Comparison of ENCODE assay signal across 16 cellular contexts in genomic region chr17:27155866-27156265, GRCh38.
DNase-seq lines count a peak whose midpoint lies in the region; TF ChIP-seq lines count a peak whose summit lies in the region.
"Had no signal": no experiment of that assay in that cellular context is flagged by ENCODE, and none has a peak within 500 bp of the region (broad histone marks: within the 10 kb centered on the region; RNA-seq: fewer than 3 reads in every experiment).

No MANE protein-coding gene starts in this region.

- no peaks in the 10 kb centered on the region for H3K4me1 Mint-ChIP-seq in osteocyte (ENCODE audit: unreplicated experiment)
- H3K4me1 Mint-ChIP-seq: CD4-positive, CD25-positive, alpha-beta regulatory T cell had no signal

- TF ChIP-seq CTCF in osteocyte (IDR thresholded peaks at IDR 0.05), result no peak

- DNase-seq in AG20443 (ENCODE audit: low spot score), result peak; percentile 1
- DNase-seq in D341Med (ENCODE audit: low spot score), result peak; percentile 15
- DNase-seq in UCSD-AML1 (lab: John Stamatoyannopoulos, UW; ENCODE audit: unreplicated experiment), result peak; percentile 8
- DNase-seq in osteocyte (ENCODE audit: extremely low spot score, unreplicated experiment), result peak; percentile 64
- no peak for DNase-seq in stimulated activated CD4-positive, alpha-beta T cell treated with anti-CD3 and anti-CD28 coated beads, Interleukin-1b, Interleukin-23, amount 100 ng/mL, for 48 hours
- no peak for DNase-seq in NCI-H1105 (lab: John Stamatoyannopoulos, UW)
- no peak for DNase-seq in NOMO-1 treated with DMSO at 0.1 percent for 48 hours (lab: John Stamatoyannopoulos, UW; ENCODE audit: unreplicated experiment)
- DNase-seq: BE2C; CD4-positive, CD25-positive, alpha-beta regulatory T cell; COR-L47; EL; KBM-7; NCI-H187; NCI-H226; NCI-H524 treated with DMSO at 0.1 percent for 48 hours; PC-9 had no signal

- H3K9me3 Mint-ChIP-seq in osteocyte (ENCODE audit: unreplicated experiment), result peaks cover 6% of the 10 kb centered on the region

- H3K27ac Mint-ChIP-seq in osteocyte (ENCODE audit: unreplicated experiment), result no peak overlapping the region
- H3K27ac Mint-ChIP-seq: CD4-positive, CD25-positive, alpha-beta regulatory T cell had no signal

- H3K4me3 Mint-ChIP-seq in osteocyte (ENCODE audit: unreplicated experiment), result no peak overlapping the region
- H3K4me3 Mint-ChIP-seq: CD4-positive, CD25-positive, alpha-beta regulatory T cell had no signal

- H3K36me3 Mint-ChIP-seq in osteocyte (ENCODE audit: unreplicated experiment), result no peaks in the 10 kb centered on the region
- H3K36me3 Mint-ChIP-seq: CD4-positive, CD25-positive, alpha-beta regulatory T cell had no signal

- H3K27me3 Mint-ChIP-seq in osteocyte (ENCODE audit: unreplicated experiment), result no peaks in the 10 kb centered on the region
- H3K27me3 Mint-ChIP-seq: CD4-positive, CD25-positive, alpha-beta regulatory T cell had no signal

Comparison
In these comparisons a context has a peak if more than half of its experiments do, and no peak if none do; other contexts are left out.
1. DNase-seq: peak in AG20443 (single experiment), D341Med (single experiment), UCSD-AML1 (single experiment) and osteocyte (single experiment); none in stimulated activated CD4-positive, alpha-beta T cell treated with anti-CD3 and anti-CD28 coated beads, Interleukin-1b, Interleukin-23, amount 100 ng/mL, for 48 hours (single experiment), NCI-H1105 (single experiment) and NOMO-1 treated with DMSO at 0.1 percent for 48 hours (single experiment).